ENCODE assay signal across 15 cellular contexts in genomic region chr14:52266179-52266578, GRCh38. TPM values are rescaled to one million over a fixed set of nuclear protein-coding genes. Genes with fewer than 3 reads are reported as not detected.
A peak's percentile ranks its signal among the peaks of the same experiment; 100 is the strongest.
DNase-seq lines count a peak whose midpoint lies in the region; ATAC-seq and TF ChIP-seq lines count a peak whose summit lies in the region.
"Had no signal": no experiment of that assay in that cellular context is flagged by ENCODE, and none has a peak within 500 bp of the region (broad histone marks: within the 10 kb centered on the region; RNA-seq: fewer than 3 reads in every experiment).

No MANE protein-coding gene starts in this region.

- TF ChIP-seq CTCF in Loucy (conservative IDR thresholded peaks at IDR 0.05; ENCODE audit: low read length) (no peak), osteoblast (IDR thresholded peaks at IDR 0.05; ENCODE audit: extremely low read depth, low read depth, low read length) (no peak), vagina (IDR thresholded peaks at IDR 0.05) (no peak)

- 0 out of 2 replicates have a peak, but pooled peaks cover 2% of the 10 kb centered on the region for H3F3A ChIP-seq in Loucy (ENCODE audit: low read depth)

- no peaks in the 10 kb centered on the region for H3K27me3 Mint-ChIP-seq in effector memory CD8-positive, alpha-beta T cell
- H3K27me3 Mint-ChIP-seq in activated T-helper 1 cell treated with anti-CD3 and anti-CD28 coated beads, Interleukin-12 subunit alpha, Interleukin-12 subunit beta, Interleukin-2, Interleukin-4 antibody, amounts not matched to agents 30 ng/mL and 10 ng/mL and 1 ng/mL, durations not matched to agents 14 hours and 24 hours and 36 hours (ENCODE audit: insufficient read depth) = peaks cover 51% of the 10 kb centered on the region

- H3K27ac ChIP-seq in osteoblast (ENCODE audit: low read depth, low read length) (peak overlapping the region; percentile 89), vagina (no peak overlapping the region)
- H3K27ac ChIP-seq: C4-2B had no signal

- no peaks in the 10 kb centered on the region for H3K9me3 Mint-ChIP-seq in effector memory CD8-positive, alpha-beta T cell
- H3K9me3 Mint-ChIP-seq in activated T-helper 1 cell treated with anti-CD3 and anti-CD28 coated beads, Interleukin-12 subunit alpha, Interleukin-12 subunit beta, Interleukin-2, Interleukin-4 antibody, amounts not matched to agents 30 ng/mL and 10 ng/mL and 1 ng/mL, durations not matched to agents 14 hours and 24 hours and 36 hours = no peaks in the 10 kb centered on the region
- H3K9me3 Mint-ChIP-seq: stimulated activated memory B cell treated with anti-CD40 and anti-IgM and Interleukin-4, amounts not matched to agents 10 μg/mL and 1 μg/mL and 100 μg/mL, for 72 hours had no signal

- H3K4me1 ChIP-seq in Loucy (ENCODE audit: insufficient read depth, low read length, poor library complexity, severe bottlenecking) (peaks cover 47% of the 10 kb centered on the region), osteoblast (ENCODE audit: insufficient read depth, low read length) (peaks cover 31% of the 10 kb centered on the region), vagina (peaks cover 37% of the 10 kb centered on the region)

- H3K4me2 ChIP-seq in Loucy (ENCODE audit: low read depth, low read length, poor library complexity, severe bottlenecking) (peak overlapping the region; percentile 77), osteoblast (ENCODE audit: insufficient read depth, low read length) (peak overlapping the region; percentile 83)
- H3K4me2 ChIP-seq: SK-N-SH had no signal

- H3K36me3 ChIP-seq in Loucy (ENCODE audit: insufficient read depth, low read length) = no peaks in the 10 kb centered on the region
- H3K36me3 ChIP-seq in osteoblast (ENCODE audit: insufficient read depth, low read length) = no peaks in the 10 kb centered on the region
- H3K36me3 ChIP-seq in vagina = no peaks in the 10 kb centered on the region

- H3K4me3 ChIP-seq in Loucy (ENCODE audit: low read length, poor library complexity, severe bottlenecking) (peak overlapping the region; percentile 75), osteoblast (ENCODE audit: insufficient read depth, low read length) (peak overlapping the region; percentile 67), vagina (no peak overlapping the region)

- peak overlapping the region; percentile 93 to 99 for H3K4me3 Mint-ChIP-seq in effector memory CD8-positive, alpha-beta T cell
- no peak overlapping the region for H3K4me3 Mint-ChIP-seq in activated T-helper 1 cell treated with anti-CD3 and anti-CD28 coated beads, Interleukin-12 subunit alpha, Interleukin-12 subunit beta, Interleukin-2, Interleukin-4 antibody, amounts not matched to agents 30 ng/mL and 10 ng/mL and 1 ng/mL, durations not matched to agents 14 hours and 24 hours and 36 hours
- H3K4me3 Mint-ChIP-seq: stimulated activated memory B cell treated with anti-CD40 and anti-IgM and Interleukin-4, amounts not matched to agents 10 μg/mL and 1 μg/mL and 100 μg/mL, for 72 hours had no signal

- no peak for ATAC-seq in effector memory CD8-positive, alpha-beta T cell (replicated peaks)
- ATAC-seq in GM21447 (IDR thresholded peaks at IDR 0.05; ENCODE audit: unreplicated experiment) = no peak
- ATAC-seq: stimulated activated memory B cell treated with anti-CD40 and anti-IgM and Interleukin-4, amounts not matched to agents 10 μg/mL and 1 μg/mL and 100 μg/mL, for 72 hours had no signal

- H3K4me1 Mint-ChIP-seq in effector memory CD8-positive, alpha-beta T cell (ENCODE audit: low read depth in 2 of 2) = peaks cover 41 to 65% of the 10 kb centered on the region in 2 donors
- peaks cover 40% of the 10 kb centered on the region for H3K4me1 Mint-ChIP-seq in activated T-helper 1 cell treated with anti-CD3 and anti-CD28 coated beads, Interleukin-12 subunit alpha, Interleukin-12 subunit beta, Interleukin-2, Interleukin-4 antibody, amounts not matched to agents 30 ng/mL and 10 ng/mL and 1 ng/mL, durations not matched to agents 14 hours and 24 hours and 36 hours (ENCODE audit: low read depth)

- no peak overlapping the region for H2AFZ ChIP-seq in Loucy (ENCODE audit: low read length)
- peak overlapping the region; percentile 74 for H2AFZ ChIP-seq in osteoblast (ENCODE audit: low read length)

- peaks cover 22% of the 10 kb centered on the region; the same call in 1 of the 2 replicates for H3K79me2 ChIP-seq in Loucy (ENCODE audit: insufficient read depth, low read length)
- no peaks in the 10 kb centered on the region for H3K79me2 ChIP-seq in osteoblast (ENCODE audit: insufficient read depth, low read length)

- intact Hi-C loops in vagina (cut with DNase I) = loop anchor here (5.0 kb wide), 1 partner anchor 199 kb away; the partner anchor contains the start of gene NID2
- intact Hi-C loops in activated T-helper 1 cell treated with anti-CD3 and anti-CD28 coated beads, Interleukin-12 subunit alpha, Interleukin-12 subunit beta, Interleukin-2, Interleukin-4 antibody, amounts not matched to agents 30 ng/mL and 10 ng/mL and 1 ng/mL, durations not matched to agents 14 hours and 24 hours and 36 hours (cut with micrococcal nuclease) = loop anchor here (5.0 kb wide), 1 partner anchor 199 kb away; the partner anchor contains the start of gene NID2
- intact Hi-C loops in head of caudate nucleus (cut with DNase I) = no loop called here

- no peaks in the 10 kb centered on the region for H4K20me1 ChIP-seq in Loucy (ENCODE audit: insufficient read depth, low read length, poor library complexity, severe bottlenecking)
- peaks cover 6% of the 10 kb centered on the region for H4K20me1 ChIP-seq in osteoblast (ENCODE audit: insufficient read depth, low read length)

- H3K27me3 ChIP-seq in Loucy (ENCODE audit: insufficient read depth, low read length, poor library complexity, severe bottlenecking) (no peaks in the 10 kb centered on the region), osteoblast (ENCODE audit: insufficient read depth, low read length) (peaks cover 19% of the 10 kb centered on the region), vagina (no peaks in the 10 kb centered on the region)

- peaks cover 6% of the 10 kb centered on the region for H3K36me3 Mint-ChIP-seq in effector memory CD8-positive, alpha-beta T cell (ENCODE audit: insufficient read depth)
- H3K36me3 Mint-ChIP-seq in activated T-helper 1 cell treated with anti-CD3 and anti-CD28 coated beads, Interleukin-12 subunit alpha, Interleukin-12 subunit beta, Interleukin-2, Interleukin-4 antibody, amounts not matched to agents 30 ng/mL and 10 ng/mL and 1 ng/mL, durations not matched to agents 14 hours and 24 hours and 36 hours (ENCODE audit: low read depth) = peaks cover 7% of the 10 kb centered on the region
- H3K36me3 Mint-ChIP-seq: stimulated activated memory B cell treated with anti-CD40 and anti-IgM and Interleukin-4, amounts not matched to agents 10 μg/mL and 1 μg/mL and 100 μg/mL, for 72 hours had no signal

- DNase-seq in AG20443 (ENCODE audit: low spot score) (peak; percentile 82), osteoblast (ENCODE audit: insufficient read length, low spot score, missing footprints) (peak; percentile 92), vagina (ENCODE audit: extremely low spot score in 2 of 2) (no peak), head of caudate nucleus (no peak)
- no peak for DNase-seq in effector memory CD8-positive, alpha-beta T cell
- DNase-seq in activated T-helper 1 cell treated with anti-CD3 and anti-CD28 coated beads, Interleukin-12 subunit alpha, Interleukin-12 subunit beta, Interleukin-2, Interleukin-4 antibody, amounts not matched to agents 30 ng/mL and 10 ng/mL and 1 ng/mL, durations not matched to agents 14 hours and 24 hours and 36 hours (ENCODE audit: low spot score) = no peak
- DNase-seq: activated CD4-positive, alpha-beta T cell treated with anti-CD3 and anti-CD28 coated beads for 48 hours; activated gamma-delta T cell treated with Interleukin-2 at 50 U/mL for 16 hours; effector memory CD4-positive, alpha-beta T cell; NCI-H774; SK-N-SH had no signal

- no peaks in the 10 kb centered on the region for H3K9me2 ChIP-seq in Loucy (replicated peaks; ENCODE audit: low read depth, low read length)
- H3K9me2 ChIP-seq: SK-N-SH had no signal

- no peak for TF ChIP-seq POLR2A in vagina (IDR thresholded peaks at IDR 0.05)

- peak overlapping the region; percentile 53 for H3K9ac ChIP-seq in Loucy (ENCODE audit: low read depth, low read length, poor library complexity, severe bottlenecking)
- H3K9ac ChIP-seq: SK-N-SH had no signal

- H3K9me3 ChIP-seq in Loucy (ENCODE audit: insufficient read depth, low read depth, low read length) (no peaks in the 10 kb centered on the region), osteoblast (ENCODE audit: low read depth, low read length) (no peaks in the 10 kb centered on the region), vagina (no peaks in the 10 kb centered on the region)
- H3K9me3 ChIP-seq: SK-N-SH had no signal

- H3K27ac Mint-ChIP-seq in effector memory CD8-positive, alpha-beta T cell = peak overlapping the region; percentile 91 to 95
- H3K27ac Mint-ChIP-seq in activated T-helper 1 cell treated with anti-CD3 and anti-CD28 coated beads, Interleukin-12 subunit alpha, Interleukin-12 subunit beta, Interleukin-2, Interleukin-4 antibody, amounts not matched to agents 30 ng/mL and 10 ng/mL and 1 ng/mL, durations not matched to agents 14 hours and 24 hours and 36 hours = no peak overlapping the region
- H3K27ac Mint-ChIP-seq: stimulated activated memory B cell treated with anti-CD40 and anti-IgM and Interleukin-4, amounts not matched to agents 10 μg/mL and 1 μg/mL and 100 μg/mL, for 72 hours had no signal

RNA-seq across cellular contexts. Expression of gene PTGDR, which starts 1.3 kb away (rescaled TPM):
- total RNA-seq in osteoblast = 1.4 and 1.5 TPM in 2 replicates
- 1.2 TPM for total RNA-seq in vagina
- not detected in 2 replicates for total RNA-seq in activated T-helper 1 cell treated with anti-CD3 and anti-CD28 coated beads, Interleukin-12 subunit alpha, Interleukin-12 subunit beta, Interleukin-2, Interleukin-4 antibody, amounts not matched to agents 30 ng/mL and 10 ng/mL and 1 ng/mL, durations not matched to agents 14 hours and 24 hours and 36 hours

RNA-seq across cellular contexts. Expression of gene PTGER2, which starts 47.9 kb away (rescaled TPM):
- total RNA-seq in osteoblast (2.9 and 3.3 TPM in 2 replicates), vagina (10.3 TPM)
- total RNA-seq in activated T-helper 1 cell treated with anti-CD3 and anti-CD28 coated beads, Interleukin-12 subunit alpha, Interleukin-12 subunit beta, Interleukin-2, Interleukin-4 antibody, amounts not matched to agents 30 ng/mL and 10 ng/mL and 1 ng/mL, durations not matched to agents 14 hours and 24 hours and 36 hours = 67.4 and 67.9 TPM in 2 replicates

Comparison
In these comparisons a context has a peak if more than half of its experiments do, and no peak if none do; other contexts are left out.
1. DNase-seq: peak in AG20443 (single experiment) and osteoblast (single experiment); none in effector memory CD8-positive, alpha-beta T cell (0 of 3), vagina (0 of 2), activated T-helper 1 cell treated with anti-CD3 and anti-CD28 coated beads, Interleukin-12 subunit alpha, Interleukin-12 subunit beta, Interleukin-2, Interleukin-4 antibody, amounts not matched to agents 30 ng/mL and 10 ng/mL and 1 ng/mL, durations not matched to agents 14 hours and 24 hours and 36 hours (single experiment) and head of caudate nucleus (0 of 42).
2. H3K4me3 ChIP-seq: peak in Loucy (single experiment) and osteoblast (single experiment); none in vagina (0 of 2).